ENCODE assay signal across 8 cellular contexts in the genomic region with DNA sequence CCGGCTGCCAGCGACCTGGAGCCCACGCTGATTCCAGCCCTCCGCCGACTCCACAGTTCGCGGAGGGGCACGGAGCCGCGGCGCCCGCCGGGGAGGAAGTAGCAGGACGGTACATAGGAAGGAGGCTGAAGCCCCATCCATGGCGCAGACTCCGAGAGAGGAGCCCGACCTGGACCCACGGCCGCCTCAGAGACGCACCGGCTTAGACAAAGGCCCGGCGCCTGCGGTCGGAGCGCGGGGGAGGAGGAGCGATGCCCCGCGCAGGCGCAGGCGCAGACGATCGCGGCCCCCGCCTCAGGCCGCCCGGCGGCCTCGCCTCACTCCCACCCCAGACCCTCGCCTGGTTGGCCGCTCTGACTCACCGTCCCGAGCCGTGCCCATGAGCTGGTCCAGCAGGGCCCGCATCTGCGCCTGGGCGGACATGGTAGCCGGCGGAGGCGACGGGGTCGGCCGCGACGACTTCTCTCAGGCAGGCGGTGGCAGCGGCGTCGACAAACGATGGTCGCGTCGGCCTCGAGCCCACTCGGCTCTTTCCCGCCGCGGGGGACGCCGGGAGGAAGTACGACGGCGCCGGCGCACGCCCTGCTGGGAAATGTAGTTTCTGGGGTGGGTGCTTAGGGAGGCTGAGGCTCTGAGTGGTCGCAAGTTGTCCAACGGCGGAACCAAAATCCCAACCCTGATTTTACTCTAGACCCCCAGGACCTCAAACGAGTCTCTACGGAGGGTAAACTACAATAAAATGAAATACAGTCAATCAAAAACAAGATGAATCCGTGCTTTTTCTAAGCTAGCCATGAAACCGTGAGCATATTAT. TPM values are rescaled to one million over a fixed set of nuclear protein-coding genes. Genes with fewer than 3 reads are reported as not detected.
A peak's percentile ranks its signal among the peaks of the same experiment; 100 is the strongest.
DNase-seq lines count a peak whose midpoint lies in the region; ATAC-seq and TF ChIP-seq lines count a peak whose summit lies in the region.

A gene with protein sequence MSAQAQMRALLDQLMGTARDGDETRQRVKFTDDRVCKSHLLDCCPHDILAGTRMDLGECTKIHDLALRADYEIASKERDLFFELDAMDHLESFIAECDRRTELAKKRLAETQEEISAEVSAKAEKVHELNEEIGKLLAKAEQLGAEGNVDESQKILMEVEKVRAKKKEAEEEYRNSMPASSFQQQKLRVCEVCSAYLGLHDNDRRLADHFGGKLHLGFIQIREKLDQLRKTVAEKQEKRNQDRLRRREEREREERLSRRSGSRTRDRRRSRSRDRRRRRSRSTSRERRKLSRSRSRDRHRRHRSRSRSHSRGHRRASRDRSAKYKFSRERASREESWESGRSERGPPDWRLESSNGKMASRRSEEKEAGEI (minus strand): TSS at position 533 of the 814 bp plus-strand sequence. CDS start 110 bp downstream, at position 423.

- peaks cover 6% of the 10 kb centered on the region for H3K36me3 Mint-ChIP-seq in natural killer cell treated with Interleukin-12 subunit alpha and Interleukin-12 subunit beta and Interleukin-15 and Interleukin-18, amount 100 ng/mL, for 72 hours

- peak; percentile 95 to 96 for ATAC-seq in natural killer cell treated with Interleukin-12 subunit alpha and Interleukin-12 subunit beta and Interleukin-15 and Interleukin-18, amount 100 ng/mL, for 72 hours
- peak; percentile 92 for ATAC-seq in stimulated activated naive CD8-positive, alpha-beta T cell treated with anti-CD3 and anti-CD28 coated beads, Interleukin-15, Interleukin-2, amounts not matched to agents 100 U/mL and 50 U/mL, for 24 hours

- H3K9me3 Mint-ChIP-seq in natural killer cell treated with Interleukin-12 subunit alpha and Interleukin-12 subunit beta and Interleukin-15 and Interleukin-18, amount 100 ng/mL, for 72 hours: no peaks in the 10 kb centered on the region

- peak within 1 kb of the TSS; percentile 93 for H3K4me3 ChIP-seq in fibroblast of pulmonary artery (replicated peaks; ENCODE audit: low read depth, low read length)

- peak within 1 kb of the TSS; percentile 81 to 82 for H3K27ac Mint-ChIP-seq in natural killer cell treated with Interleukin-12 subunit alpha and Interleukin-12 subunit beta and Interleukin-15 and Interleukin-18, amount 100 ng/mL, for 72 hours

- H3K4me1 Mint-ChIP-seq in natural killer cell treated with Interleukin-12 subunit alpha and Interleukin-12 subunit beta and Interleukin-15 and Interleukin-18, amount 100 ng/mL, for 72 hours (ENCODE audit: low read depth in 2 of 2): peaks cover 19 to 24% of the 10 kb centered on the region in 2 donors

- H3K27me3 Mint-ChIP-seq in natural killer cell treated with Interleukin-12 subunit alpha and Interleukin-12 subunit beta and Interleukin-15 and Interleukin-18, amount 100 ng/mL, for 72 hours: no peaks in the 10 kb centered on the region

- H3K4me3 Mint-ChIP-seq in natural killer cell treated with Interleukin-12 subunit alpha and Interleukin-12 subunit beta and Interleukin-15 and Interleukin-18, amount 100 ng/mL, for 72 hours: peak within 1 kb of the TSS; percentile 88

- no peak for TF ChIP-seq CTCF in fibroblast of pulmonary artery (IDR thresholded peaks at IDR 0.05; ENCODE audit: low read length, missing control alignments)

- DNase-seq in Daoy (ENCODE audit: low read depth): peak; percentile 91
- peak; percentile 26 for DNase-seq in GOT3 (lab: John Stamatoyannopoulos, UW)
- peak; percentile 89 for DNase-seq in LoVo (ENCODE audit: low spot score)
- DNase-seq in SHP77 (lab: John Stamatoyannopoulos, UW): peak; percentile 69 to 91
- DNase-seq in activated effector memory CD4-positive, alpha-beta T cell treated with Interleukin-2 at 50 U/mL for 16 hours: peak; percentile 78
- DNase-seq in fibroblast of pulmonary artery (ENCODE audit: low read depth): peak; percentile 88
- DNase-seq in natural killer cell treated with Interleukin-12 subunit alpha and Interleukin-12 subunit beta and Interleukin-15 and Interleukin-18, amount 100 ng/mL, for 72 hours (ENCODE audit: low spot score): peak; percentile 91
- DNase-seq in stimulated activated naive CD8-positive, alpha-beta T cell treated with anti-CD3 and anti-CD28 coated beads, Interleukin-15, Interleukin-2, amounts not matched to agents 100 U/mL and 50 U/mL, for 24 hours: peak; percentile 91

RNA-seq across cellular contexts. Expression of the gene that starts here (rescaled TPM):
- total RNA-seq in Daoy (2014; rRNA removed; shearing (Covaris generic)): 35.5 and 42.3 TPM in 2 replicates
- 100 to 1,000 TPM in 1 of 2 donors, 10 to 100 TPM in 1; 54.2 to 115 TPM for total RNA-seq in natural killer cell treated with Interleukin-12 subunit alpha and Interleukin-12 subunit beta and Interleukin-15 and Interleukin-18, amount 100 ng/mL, for 72 hours

Comparison
In these comparisons a context has a peak if more than half of its experiments do, and no peak if none do; other contexts are left out.
1. Peak in every context shown above with its lines: DNase-seq, ATAC-seq and H3K4me3 ChIP-seq.
2. DNase-seq: peak in every context shown above with its lines; median percentile 91 in Daoy; 91 in natural killer cell treated with Interleukin-12 subunit alpha and Interleukin-12 subunit beta and Interleukin-15 and Interleukin-18, amount 100 ng/mL, for 72 hours; 91 in stimulated activated naive CD8-positive, alpha-beta T cell treated with anti-CD3 and anti-CD28 coated beads, Interleukin-15, Interleukin-2, amounts not matched to agents 100 U/mL and 50 U/mL, for 24 hours; 89 in LoVo; 88 in fibroblast of pulmonary artery; 80 in SHP77; 78 in activated effector memory CD4-positive, alpha-beta T cell treated with Interleukin-2 at 50 U/mL for 16 hours; 26 in GOT3.